30 cellular contexts compared by ENCODE assay signal in genomic region chr6:9044426-9044825, GRCh38.
"Had no signal": no experiment of that assay in that cellular context is flagged by ENCODE, and none has a peak within 500 bp of the region (broad histone marks: within the 10 kb centered on the region; RNA-seq: fewer than 3 reads in every experiment).

No MANE protein-coding gene starts in this region.

- H3K27ac ChIP-seq: adrenal gland, body of pancreas, esophagus muscularis mucosa, foreskin keratinocyte, gastrocnemius medialis, heart left ventricle had no signal

- H3K4me3 ChIP-seq: adrenal gland, body of pancreas, esophagus muscularis mucosa, gastrocnemius medialis, heart left ventricle had no signal

- H3K27me3 ChIP-seq: adrenal gland, body of pancreas, esophagus muscularis mucosa, foreskin keratinocyte, gastrocnemius medialis, heart left ventricle had no signal

- H3K36me3 ChIP-seq: adrenal gland, esophagus muscularis mucosa, gastrocnemius medialis, heart left ventricle had no signal

- DNase-seq: activated CD4-positive, alpha-beta memory T cell treated with anti-CD3 and anti-CD28 coated beads for 36 hours; activated CD4-positive, alpha-beta T cell treated with anti-CD3 and anti-CD28 coated beads for 36 hours; activated CD4-positive, alpha-beta T cell treated with anti-CD3 and anti-CD28 coated beads, Interleukin-2, amount 10 ng/mL, durations not matched to agents 24 days and 14 days; activated CD4-positive, CD25-positive, alpha-beta regulatory T cell; activated CD4-positive, CD25-positive, alpha-beta regulatory T cell treated with anti-CD3 and anti-CD28 coated beads, Interleukin-2, amount 50 U/mL, for 72 hours; activated CD8-positive, alpha-beta memory T cell treated with anti-CD3 and anti-CD28 coated beads, Interleukin-2, amount 10 ng/mL, durations not matched to agents 7 days and 5 days; activated CD8-positive, alpha-beta memory T cell treated with anti-CD3 and anti-CD28 coated beads, Interleukin-2, amount 50 U/mL, for 4 hours; activated CD8-positive, alpha-beta T cell treated with anti-CD3 and anti-CD28 coated beads, Interleukin-2, amount 10 ng/mL, durations not matched to agents 7 days and 5 days; activated effector memory CD4-positive, alpha-beta T cell treated with anti-CD3 and anti-CD28 coated beads, Interleukin-2, amount 50 U/mL, for 16 hours; activated naive CD4-positive, alpha-beta T cell treated with anti-CD3 and anti-CD28 coated beads for 36 hours; activated naive CD8-positive, alpha-beta T cell treated with anti-CD3 and anti-CD28 coated beads for 36 hours; activated naive CD8-positive, alpha-beta T cell treated with anti-CD3 and anti-CD28 coated beads, Interleukin-2, amount 50 U/mL, for 24 hours; activated T-cell treated with anti-CD3 and anti-CD28 coated beads, Interleukin-2, amount 50 U/mL, for 1 hour; activated T-cell treated with anti-CD3 and anti-CD28 coated beads, Interleukin-2, amount 50 U/mL, for 48 hours; adrenal gland; amygdala; aorta; body of pancreas; caudate nucleus; cortex of kidney; dermis blood vessel endothelial cell; effector CD4-positive, alpha-beta T cell; effector memory CD8-positive, alpha-beta T cell; erythroblast; foreskin keratinocyte; gastrocnemius medialis; glutamatergic neuron; heart left ventricle had no signal

- H3K4me1 ChIP-seq: adrenal gland, body of pancreas, esophagus muscularis mucosa, foreskin keratinocyte, gastrocnemius medialis, heart left ventricle had no signal

- H3K9me3 ChIP-seq: adrenal gland, body of pancreas, esophagus muscularis mucosa, gastrocnemius medialis had no signal

- FAIRE-seq: colon had no signal
